29 cellular contexts compared by ENCODE assay signal in the genomic region with DNA sequence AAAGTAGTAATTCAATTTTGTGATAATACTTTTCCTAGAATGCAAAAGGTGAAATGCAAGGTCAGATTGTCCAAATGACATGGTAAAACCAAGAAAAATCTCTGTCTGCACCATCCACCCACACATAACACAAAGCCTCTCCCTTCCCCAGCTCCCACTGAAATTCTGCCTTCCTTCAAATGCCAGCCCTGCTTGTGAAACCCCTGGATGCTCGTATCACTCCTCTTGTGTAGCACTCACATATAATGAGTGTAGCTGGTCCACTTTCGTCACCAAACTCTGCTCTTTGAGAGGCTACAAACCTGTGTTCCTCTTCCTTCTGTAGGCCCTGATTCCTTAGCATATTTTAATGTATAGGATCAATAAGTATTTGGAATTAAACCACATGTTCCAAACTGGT.
"Had no signal": no experiment of that assay in that cellular context is flagged by ENCODE, and none has a peak within 500 bp of the region (broad histone marks: within the 10 kb centered on the region; RNA-seq: fewer than 3 reads in every experiment).

No MANE protein-coding gene starts in this region.

- H3K4me3 ChIP-seq: adrenal gland, ascending aorta, heart right ventricle, left lung, right lobe of liver, suprapubic skin, tibial artery, upper lobe of right lung had no signal

- DNase-seq: activated CD4-positive, alpha-beta T cell treated with anti-CD3 and anti-CD28 coated beads for 36 hours; activated CD4-positive, alpha-beta T cell treated with anti-CD3 and anti-CD28 coated beads, Interleukin-2, amount 50 U/mL, for 4 hours; activated CD4-positive, CD25-positive, alpha-beta regulatory T cell; activated effector memory CD4-positive, alpha-beta T cell treated with anti-CD3 and anti-CD28 coated beads, Interleukin-2, amount 50 U/mL, for 16 hours; activated naive CD4-positive, alpha-beta T cell treated with anti-CD3 and anti-CD28 coated beads for 36 hours; activated naive CD8-positive, alpha-beta T cell treated with anti-CD3 and anti-CD28 coated beads for 36 hours; activated T-cell treated with anti-CD3 and anti-CD28 coated beads for 4 hours; adrenal gland; endodermal cell; foreskin fibroblast; heart right ventricle; kidney glomerular epithelial cell; left lung; posterior cingulate gyrus; right lobe of liver; small intestine; stimulated activated CD4-positive, alpha-beta T cell treated with anti-CD3 and anti-CD28 coated beads, Interleukin-2, amount 100 ng/mL, for 24 hours; stimulated activated naive CD4-positive, alpha-beta T cell; T-helper 1 cell; tibial artery; upper lobe of right lung had no signal

- H3K27ac ChIP-seq: adrenal gland, ascending aorta, left lung, right lobe of liver, suprapubic skin, tibial artery, upper lobe of right lung had no signal

- H3K36me3 Mint-ChIP-seq: activated naive CD8-positive, alpha-beta T cell treated with anti-CD3 and anti-CD28 coated beads for 36 hours had no signal

- FAIRE-seq: small intestine had no signal

- H3K4me1 ChIP-seq: adrenal gland, left lung, right lobe of liver, suprapubic skin, upper lobe of right lung had no signal

- H3K9me3 Mint-ChIP-seq: activated naive CD4-positive, alpha-beta T cell treated with anti-CD3 and anti-CD28 coated beads for 36 hours; activated naive CD8-positive, alpha-beta T cell treated with anti-CD3 and anti-CD28 coated beads for 36 hours; activated T-helper 1 cell treated with anti-CD3 and anti-CD28 coated beads, Interleukin-12 subunit alpha, Interleukin-12 subunit beta, Interleukin-2, Interleukin-4 antibody, amounts not matched to agents 30 ng/mL and 10 ng/mL and 1 ng/mL, durations not matched to agents 14 hours and 24 hours and 36 hours; central memory CD8-positive, alpha-beta T cell; dendritic cell treated with granulocyte-macrophage colony-stimulating factor and Interleukin-4, amounts not matched to agents 40 ng/mL and 50 ng/mL, for 4 days; endodermal cell; nephron; T-helper 2 cell treated with Interferon-gamma antibody and Interleukin-4, amounts not matched to agents 5 μg/mL and 100 μg/mL, for 36 hours had no signal

- H3K4me3 Mint-ChIP-seq: activated CD4-positive, alpha-beta T cell treated with anti-CD3 and anti-CD28 coated beads for 36 hours; activated naive CD4-positive, alpha-beta T cell treated with anti-CD3 and anti-CD28 coated beads for 36 hours; activated naive CD8-positive, alpha-beta T cell treated with anti-CD3 and anti-CD28 coated beads for 36 hours; activated T-helper 1 cell treated with anti-CD3 and anti-CD28 coated beads, Interleukin-12 subunit alpha, Interleukin-12 subunit beta, Interleukin-2, Interleukin-4 antibody, amounts not matched to agents 30 ng/mL and 10 ng/mL and 1 ng/mL, durations not matched to agents 14 hours and 24 hours and 36 hours; central memory CD8-positive, alpha-beta T cell; dendritic cell treated with granulocyte-macrophage colony-stimulating factor and Interleukin-4, amounts not matched to agents 40 ng/mL and 50 ng/mL, for 4 days; endodermal cell; nephron; T-helper 2 cell treated with Interferon-gamma antibody and Interleukin-4, amounts not matched to agents 5 μg/mL and 100 μg/mL, for 36 hours had no signal

- H3K27ac Mint-ChIP-seq: activated CD4-positive, alpha-beta T cell treated with anti-CD3 and anti-CD28 coated beads for 36 hours; activated naive CD4-positive, alpha-beta T cell treated with anti-CD3 and anti-CD28 coated beads for 36 hours; activated naive CD8-positive, alpha-beta T cell treated with anti-CD3 and anti-CD28 coated beads for 36 hours; activated T-helper 1 cell treated with anti-CD3 and anti-CD28 coated beads, Interleukin-12 subunit alpha, Interleukin-12 subunit beta, Interleukin-2, Interleukin-4 antibody, amounts not matched to agents 30 ng/mL and 10 ng/mL and 1 ng/mL, durations not matched to agents 14 hours and 24 hours and 36 hours; dendritic cell treated with granulocyte-macrophage colony-stimulating factor and Interleukin-4, amounts not matched to agents 40 ng/mL and 50 ng/mL, for 4 days; endodermal cell; T-helper 2 cell treated with Interferon-gamma antibody and Interleukin-4, amounts not matched to agents 5 μg/mL and 100 μg/mL, for 36 hours had no signal

- H3K27me3 Mint-ChIP-seq: dendritic cell treated with granulocyte-macrophage colony-stimulating factor and Interleukin-4, amounts not matched to agents 40 ng/mL and 50 ng/mL, for 4 days had no signal

- ATAC-seq: activated CD4-positive, alpha-beta T cell treated with anti-CD3 and anti-CD28 coated beads for 36 hours; esophagus mucosa; left lung; right lobe of liver; upper lobe of right lung had no signal

- H3K4me1 Mint-ChIP-seq: activated CD4-positive, alpha-beta T cell treated with anti-CD3 and anti-CD28 coated beads for 36 hours; activated naive CD8-positive, alpha-beta T cell treated with anti-CD3 and anti-CD28 coated beads for 36 hours; central memory CD8-positive, alpha-beta T cell had no signal

- H3K36me3 ChIP-seq: adrenal gland, ascending aorta, heart right ventricle, left lung, right lobe of liver, suprapubic skin, tibial artery, upper lobe of right lung had no signal

- H3K9me3 ChIP-seq: adrenal gland, ascending aorta, heart right ventricle, left lung, right lobe of liver, suprapubic skin, tibial artery, upper lobe of right lung had no signal

- H3K27me3 ChIP-seq: adrenal gland, ascending aorta, heart right ventricle, left lung, right lobe of liver, suprapubic skin, tibial artery, upper lobe of right lung had no signal
